ENCODE assay signal across 1 cellular context in the genomic region with DNA sequence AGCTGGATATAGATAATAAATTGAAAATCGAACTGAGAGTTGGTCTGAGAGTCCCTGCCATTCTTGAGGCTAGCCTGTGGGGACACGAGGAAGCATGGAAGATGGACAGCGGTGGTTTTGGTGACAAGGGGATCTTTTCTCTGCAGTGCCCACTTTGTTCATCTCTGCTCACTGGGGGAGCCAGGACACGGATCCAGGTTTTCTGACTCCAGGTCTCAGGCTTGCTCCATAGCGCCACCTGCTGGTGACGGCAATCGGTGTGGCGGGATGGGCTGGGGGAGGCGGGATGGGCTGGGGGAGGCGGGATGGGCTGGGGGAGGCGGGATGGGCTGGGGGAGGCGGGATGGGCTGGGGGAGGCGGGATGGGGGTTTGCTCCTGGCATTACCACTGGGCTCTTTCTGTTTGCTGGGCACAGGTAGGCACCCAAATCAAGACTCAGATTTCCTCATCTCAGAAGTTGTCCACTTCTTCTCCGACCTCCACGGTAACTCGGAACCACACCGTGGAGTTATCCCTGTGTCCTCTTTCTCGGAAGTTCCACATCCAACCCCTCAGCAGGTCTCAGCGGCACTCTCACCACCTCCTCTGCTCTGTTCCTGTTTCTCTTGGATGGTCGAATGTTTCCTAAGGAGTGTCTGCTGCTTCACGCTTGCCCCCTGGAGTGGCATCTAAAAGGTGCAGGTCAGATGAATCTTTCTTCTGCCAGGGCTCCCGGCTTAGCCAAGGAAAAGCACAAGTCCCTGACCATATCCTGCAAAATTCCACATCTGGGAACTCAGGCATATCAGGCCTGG.
TF ChIP-seq lines count a peak whose summit lies in the region.

No MANE protein-coding gene starts in this region.

TF ChIP-seq in liver, 16 proteins besides CTCF, POLR2A, EP300 and RAD21 (continued from another document):
- TF ChIP-seq, protein P1, sequence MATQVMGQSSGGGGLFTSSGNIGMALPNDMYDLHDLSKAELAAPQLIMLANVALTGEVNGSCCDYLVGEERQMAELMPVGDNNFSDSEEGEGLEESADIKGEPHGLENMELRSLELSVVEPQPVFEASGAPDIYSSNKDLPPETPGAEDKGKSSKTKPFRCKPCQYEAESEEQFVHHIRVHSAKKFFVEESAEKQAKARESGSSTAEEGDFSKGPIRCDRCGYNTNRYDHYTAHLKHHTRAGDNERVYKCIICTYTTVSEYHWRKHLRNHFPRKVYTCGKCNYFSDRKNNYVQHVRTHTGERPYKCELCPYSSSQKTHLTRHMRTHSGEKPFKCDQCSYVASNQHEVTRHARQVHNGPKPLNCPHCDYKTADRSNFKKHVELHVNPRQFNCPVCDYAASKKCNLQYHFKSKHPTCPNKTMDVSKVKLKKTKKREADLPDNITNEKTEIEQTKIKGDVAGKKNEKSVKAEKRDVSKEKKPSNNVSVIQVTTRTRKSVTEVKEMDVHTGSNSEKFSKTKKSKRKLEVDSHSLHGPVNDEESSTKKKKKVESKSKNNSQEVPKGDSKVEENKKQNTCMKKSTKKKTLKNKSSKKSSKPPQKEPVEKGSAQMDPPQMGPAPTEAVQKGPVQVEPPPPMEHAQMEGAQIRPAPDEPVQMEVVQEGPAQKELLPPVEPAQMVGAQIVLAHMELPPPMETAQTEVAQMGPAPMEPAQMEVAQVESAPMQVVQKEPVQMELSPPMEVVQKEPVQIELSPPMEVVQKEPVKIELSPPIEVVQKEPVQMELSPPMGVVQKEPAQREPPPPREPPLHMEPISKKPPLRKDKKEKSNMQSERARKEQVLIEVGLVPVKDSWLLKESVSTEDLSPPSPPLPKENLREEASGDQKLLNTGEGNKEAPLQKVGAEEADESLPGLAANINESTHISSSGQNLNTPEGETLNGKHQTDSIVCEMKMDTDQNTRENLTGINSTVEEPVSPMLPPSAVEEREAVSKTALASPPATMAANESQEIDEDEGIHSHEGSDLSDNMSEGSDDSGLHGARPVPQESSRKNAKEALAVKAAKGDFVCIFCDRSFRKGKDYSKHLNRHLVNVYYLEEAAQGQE (IDR thresholded peaks at IDR 0.05), result no peak
- no peak for TF ChIP-seq TAF1 (conservative IDR thresholded peaks at IDR 0.05)
